In the genomic region with DNA sequence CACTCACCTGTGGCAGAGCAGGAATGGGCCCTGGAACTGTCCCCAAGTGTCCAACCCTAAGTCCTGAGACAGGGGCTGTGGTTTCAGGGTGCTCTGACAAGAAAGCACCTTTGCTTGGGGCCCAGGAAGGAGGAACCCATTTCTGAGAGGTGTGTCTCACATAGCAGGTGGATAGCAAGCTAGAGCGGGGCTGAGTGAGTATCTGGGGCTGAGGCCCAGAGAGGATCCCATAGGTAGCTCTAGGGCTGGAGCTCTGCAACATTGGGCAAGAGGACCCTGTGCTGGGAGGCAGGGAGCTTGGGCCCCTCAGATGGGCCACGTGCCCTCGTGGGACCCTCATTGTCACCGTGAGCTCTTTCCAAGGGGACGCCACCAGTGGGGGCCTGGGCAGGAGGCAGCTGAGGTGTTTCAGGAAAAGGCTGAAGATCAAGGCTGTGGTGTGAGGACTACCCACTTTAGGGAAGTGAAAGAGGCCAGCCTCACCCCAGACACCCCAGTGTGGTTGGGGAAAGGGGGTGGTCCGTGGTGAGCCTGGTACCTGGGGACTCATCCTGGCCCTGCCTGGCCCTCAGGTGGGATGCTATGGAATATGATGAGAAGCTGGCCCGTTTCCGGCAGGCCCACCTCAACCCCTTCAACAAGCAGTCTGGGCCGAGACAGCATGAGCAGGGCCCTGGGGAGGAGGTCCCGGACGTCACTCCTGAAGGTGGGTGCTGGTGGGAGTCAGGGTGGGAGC, we compare ENCODE assay signal across 1 cellular context.
TF ChIP-seq lines count a peak whose summit lies in the region.

No MANE protein-coding gene starts in this region.

TF ChIP-seq in SK-N-SH, 30 proteins besides CTCF, POLR2A, EP300 and RAD21:
- TF ChIP-seq NFIC (IDR thresholded peaks at IDR 0.05; ENCODE audit: borderline replicate concordance) (no peak), ZBTB33 (IDR thresholded peaks at IDR 0.05; ENCODE audit: borderline replicate concordance, low read depth) (no peak), MXI1 (IDR thresholded peaks at IDR 0.05; ENCODE audit: low read depth, low read length) (no peak), SMC3 (IDR thresholded peaks at IDR 0.05; ENCODE audit: low read depth, low read length) (no peak), FOSL2 (IDR thresholded peaks at IDR 0.05; ENCODE audit: borderline replicate concordance, low read depth) (no peak), GATA2 (CRISPR knock-in tag; IDR thresholded peaks at IDR 0.05) (no peak), FOXM1 (IDR thresholded peaks at IDR 0.05; ENCODE audit: low read depth) (no peak), EZH2phosphoT487 (IDR thresholded peaks at IDR 0.05; ENCODE audit: borderline replicate concordance, low read depth) (no peak), POLR2AphosphoS5 (IDR thresholded peaks at IDR 0.05; ENCODE audit: low read depth, low read length) (no peak), IRF3 (IDR thresholded peaks at IDR 0.05; ENCODE audit: low read depth, low read length) (no peak), SIN3A (IDR thresholded peaks at IDR 0.05; ENCODE audit: borderline replicate concordance, low read depth, low read length) (no peak), TEAD4 (IDR thresholded peaks at IDR 0.05; ENCODE audit: borderline replicate concordance, insufficient read depth) (no peak), TAF1 (IDR thresholded peaks at IDR 0.05; ENCODE audit: borderline replicate concordance, low read depth, low read length) (no peak), GABPA (IDR thresholded peaks at IDR 0.05; ENCODE audit: low read depth) (no peak), TCF12 (IDR thresholded peaks at IDR 0.05) (no peak), MEF2A (IDR thresholded peaks at IDR 0.05; ENCODE audit: borderline replicate concordance, low read depth) (no peak)
- TF ChIP-seq, protein P1, sequence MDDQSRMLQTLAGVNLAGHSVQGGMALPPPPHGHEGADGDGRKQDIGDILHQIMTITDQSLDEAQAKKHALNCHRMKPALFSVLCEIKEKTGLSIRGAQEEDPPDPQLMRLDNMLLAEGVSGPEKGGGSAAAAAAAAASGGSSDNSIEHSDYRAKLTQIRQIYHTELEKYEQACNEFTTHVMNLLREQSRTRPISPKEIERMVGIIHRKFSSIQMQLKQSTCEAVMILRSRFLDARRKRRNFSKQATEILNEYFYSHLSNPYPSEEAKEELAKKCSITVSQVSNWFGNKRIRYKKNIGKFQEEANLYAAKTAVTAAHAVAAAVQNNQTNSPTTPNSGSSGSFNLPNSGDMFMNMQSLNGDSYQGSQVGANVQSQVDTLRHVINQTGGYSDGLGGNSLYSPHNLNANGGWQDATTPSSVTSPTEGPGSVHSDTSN (IDR thresholded peaks at IDR 0.05) = no peak
- TF ChIP-seq, protein P2, sequence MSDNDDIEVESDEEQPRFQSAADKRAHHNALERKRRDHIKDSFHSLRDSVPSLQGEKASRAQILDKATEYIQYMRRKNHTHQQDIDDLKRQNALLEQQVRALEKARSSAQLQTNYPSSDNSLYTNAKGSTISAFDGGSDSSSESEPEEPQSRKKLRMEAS (IDR thresholded peaks at IDR 0.05; ENCODE audit: low read depth) = no peak
- TF ChIP-seq, protein P3, sequence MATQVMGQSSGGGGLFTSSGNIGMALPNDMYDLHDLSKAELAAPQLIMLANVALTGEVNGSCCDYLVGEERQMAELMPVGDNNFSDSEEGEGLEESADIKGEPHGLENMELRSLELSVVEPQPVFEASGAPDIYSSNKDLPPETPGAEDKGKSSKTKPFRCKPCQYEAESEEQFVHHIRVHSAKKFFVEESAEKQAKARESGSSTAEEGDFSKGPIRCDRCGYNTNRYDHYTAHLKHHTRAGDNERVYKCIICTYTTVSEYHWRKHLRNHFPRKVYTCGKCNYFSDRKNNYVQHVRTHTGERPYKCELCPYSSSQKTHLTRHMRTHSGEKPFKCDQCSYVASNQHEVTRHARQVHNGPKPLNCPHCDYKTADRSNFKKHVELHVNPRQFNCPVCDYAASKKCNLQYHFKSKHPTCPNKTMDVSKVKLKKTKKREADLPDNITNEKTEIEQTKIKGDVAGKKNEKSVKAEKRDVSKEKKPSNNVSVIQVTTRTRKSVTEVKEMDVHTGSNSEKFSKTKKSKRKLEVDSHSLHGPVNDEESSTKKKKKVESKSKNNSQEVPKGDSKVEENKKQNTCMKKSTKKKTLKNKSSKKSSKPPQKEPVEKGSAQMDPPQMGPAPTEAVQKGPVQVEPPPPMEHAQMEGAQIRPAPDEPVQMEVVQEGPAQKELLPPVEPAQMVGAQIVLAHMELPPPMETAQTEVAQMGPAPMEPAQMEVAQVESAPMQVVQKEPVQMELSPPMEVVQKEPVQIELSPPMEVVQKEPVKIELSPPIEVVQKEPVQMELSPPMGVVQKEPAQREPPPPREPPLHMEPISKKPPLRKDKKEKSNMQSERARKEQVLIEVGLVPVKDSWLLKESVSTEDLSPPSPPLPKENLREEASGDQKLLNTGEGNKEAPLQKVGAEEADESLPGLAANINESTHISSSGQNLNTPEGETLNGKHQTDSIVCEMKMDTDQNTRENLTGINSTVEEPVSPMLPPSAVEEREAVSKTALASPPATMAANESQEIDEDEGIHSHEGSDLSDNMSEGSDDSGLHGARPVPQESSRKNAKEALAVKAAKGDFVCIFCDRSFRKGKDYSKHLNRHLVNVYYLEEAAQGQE (IDR thresholded peaks at IDR 0.05; ENCODE audit: low read depth, low read length) = no peak
TF ChIP-seq in SK-N-SH: peak in this region for 0.
